ENCODE assay signal across 1 cellular context in genomic region chr7:37052673-37053072, GRCh38.
A peak's percentile ranks its signal among the peaks of the same experiment; 100 is the strongest.
TF ChIP-seq lines count a peak whose summit lies in the region.

No MANE protein-coding gene starts in this region.

TF ChIP-seq in HepG2, 621 proteins besides CTCF, POLR2A, EP300 and RAD21 (continued from another document and continues in another):
- TF ChIP-seq, protein P1, sequence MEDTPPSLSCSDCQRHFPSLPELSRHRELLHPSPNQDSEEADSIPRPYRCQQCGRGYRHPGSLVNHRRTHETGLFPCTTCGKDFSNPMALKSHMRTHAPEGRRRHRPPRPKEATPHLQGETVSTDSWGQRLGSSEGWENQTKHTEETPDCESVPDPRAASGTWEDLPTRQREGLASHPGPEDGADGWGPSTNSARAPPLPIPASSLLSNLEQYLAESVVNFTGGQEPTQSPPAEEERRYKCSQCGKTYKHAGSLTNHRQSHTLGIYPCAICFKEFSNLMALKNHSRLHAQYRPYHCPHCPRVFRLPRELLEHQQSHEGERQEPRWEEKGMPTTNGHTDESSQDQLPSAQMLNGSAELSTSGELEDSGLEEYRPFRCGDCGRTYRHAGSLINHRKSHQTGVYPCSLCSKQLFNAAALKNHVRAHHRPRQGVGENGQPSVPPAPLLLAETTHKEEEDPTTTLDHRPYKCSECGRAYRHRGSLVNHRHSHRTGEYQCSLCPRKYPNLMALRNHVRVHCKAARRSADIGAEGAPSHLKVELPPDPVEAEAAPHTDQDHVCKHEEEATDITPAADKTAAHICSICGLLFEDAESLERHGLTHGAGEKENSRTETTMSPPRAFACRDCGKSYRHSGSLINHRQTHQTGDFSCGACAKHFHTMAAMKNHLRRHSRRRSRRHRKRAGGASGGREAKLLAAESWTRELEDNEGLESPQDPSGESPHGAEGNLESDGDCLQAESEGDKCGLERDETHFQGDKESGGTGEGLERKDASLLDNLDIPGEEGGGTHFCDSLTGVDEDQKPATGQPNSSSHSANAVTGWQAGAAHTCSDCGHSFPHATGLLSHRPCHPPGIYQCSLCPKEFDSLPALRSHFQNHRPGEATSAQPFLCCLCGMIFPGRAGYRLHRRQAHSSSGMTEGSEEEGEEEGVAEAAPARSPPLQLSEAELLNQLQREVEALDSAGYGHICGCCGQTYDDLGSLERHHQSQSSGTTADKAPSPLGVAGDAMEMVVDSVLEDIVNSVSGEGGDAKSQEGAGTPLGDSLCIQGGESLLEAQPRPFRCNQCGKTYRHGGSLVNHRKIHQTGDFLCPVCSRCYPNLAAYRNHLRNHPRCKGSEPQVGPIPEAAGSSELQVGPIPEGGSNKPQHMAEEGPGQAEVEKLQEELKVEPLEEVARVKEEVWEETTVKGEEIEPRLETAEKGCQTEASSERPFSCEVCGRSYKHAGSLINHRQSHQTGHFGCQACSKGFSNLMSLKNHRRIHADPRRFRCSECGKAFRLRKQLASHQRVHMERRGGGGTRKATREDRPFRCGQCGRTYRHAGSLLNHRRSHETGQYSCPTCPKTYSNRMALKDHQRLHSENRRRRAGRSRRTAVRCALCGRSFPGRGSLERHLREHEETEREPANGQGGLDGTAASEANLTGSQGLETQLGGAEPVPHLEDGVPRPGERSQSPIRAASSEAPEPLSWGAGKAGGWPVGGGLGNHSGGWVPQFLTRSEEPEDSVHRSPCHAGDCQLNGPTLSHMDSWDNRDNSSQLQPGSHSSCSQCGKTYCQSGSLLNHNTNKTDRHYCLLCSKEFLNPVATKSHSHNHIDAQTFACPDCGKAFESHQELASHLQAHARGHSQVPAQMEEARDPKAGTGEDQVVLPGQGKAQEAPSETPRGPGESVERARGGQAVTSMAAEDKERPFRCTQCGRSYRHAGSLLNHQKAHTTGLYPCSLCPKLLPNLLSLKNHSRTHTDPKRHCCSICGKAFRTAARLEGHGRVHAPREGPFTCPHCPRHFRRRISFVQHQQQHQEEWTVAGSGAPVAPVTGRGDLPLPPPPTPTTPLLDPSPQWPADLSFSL (CRISPR knock-in tag; IDR thresholded peaks at IDR 0.05): 0 out of 2 replicates have a peak, but pooled peaks have one; percentile 29
- no peak for TF ChIP-seq EEA1 (CRISPR knock-in tag; IDR thresholded peaks at IDR 0.05; ENCODE audit: borderline replicate concordance)
- TF ChIP-seq, protein P2, sequence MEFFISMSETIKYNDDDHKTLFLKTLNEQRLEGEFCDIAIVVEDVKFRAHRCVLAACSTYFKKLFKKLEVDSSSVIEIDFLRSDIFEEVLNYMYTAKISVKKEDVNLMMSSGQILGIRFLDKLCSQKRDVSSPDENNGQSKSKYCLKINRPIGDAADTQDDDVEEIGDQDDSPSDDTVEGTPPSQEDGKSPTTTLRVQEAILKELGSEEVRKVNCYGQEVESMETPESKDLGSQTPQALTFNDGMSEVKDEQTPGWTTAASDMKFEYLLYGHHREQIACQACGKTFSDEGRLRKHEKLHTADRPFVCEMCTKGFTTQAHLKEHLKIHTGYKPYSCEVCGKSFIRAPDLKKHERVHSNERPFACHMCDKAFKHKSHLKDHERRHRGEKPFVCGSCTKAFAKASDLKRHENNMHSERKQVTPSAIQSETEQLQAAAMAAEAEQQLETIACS (CRISPR knock-in tag; IDR thresholded peaks at IDR 0.05): no peak
- no peak for TF ChIP-seq SP2 (CRISPR knock-in tag; IDR thresholded peaks at IDR 0.05)
- no peak for TF ChIP-seq ZNF547 (CRISPR knock-in tag; IDR thresholded peaks at IDR 0.05)
- 0 out of 2 replicates have a peak, but pooled peaks have one; percentile 70 for TF ChIP-seq ZNF724P (CRISPR knock-in tag; IDR thresholded peaks at IDR 0.05; ENCODE audit: borderline replicate concordance)
- TF ChIP-seq ZNF660 (CRISPR knock-in tag; IDR thresholded peaks at IDR 0.05; ENCODE audit: borderline replicate concordance, low read depth): no peak
- TF ChIP-seq ZNF326 (CRISPR knock-in tag; IDR thresholded peaks at IDR 0.05; ENCODE audit: borderline replicate concordance): no peak
- TF ChIP-seq EZH2 (conservative IDR thresholded peaks at IDR 0.05; ENCODE audit: low read depth, low read length): no peak
- peak; percentile 47; the same call in 1 of the 2 replicates for TF ChIP-seq ZNF138 (CRISPR knock-in tag; IDR thresholded peaks at IDR 0.05; ENCODE audit: low read depth)
- TF ChIP-seq SCMH1 (CRISPR knock-in tag; IDR thresholded peaks at IDR 0.05; ENCODE audit: borderline replicate concordance): no peak
- no peak for TF ChIP-seq PAF1 (CRISPR knock-in tag; IDR thresholded peaks at IDR 0.05)
- no peak for TF ChIP-seq SAFB2 (CRISPR knock-in tag; IDR thresholded peaks at IDR 0.05; ENCODE audit: borderline replicate concordance, low read depth)
- TF ChIP-seq ZFP91 (CRISPR knock-in tag; IDR thresholded peaks at IDR 0.05; ENCODE audit: borderline replicate concordance): no peak
- TF ChIP-seq ZNF24 (IDR thresholded peaks at IDR 0.05): no peak
- TF ChIP-seq NONO (IDR thresholded peaks at IDR 0.05): no peak
- TF ChIP-seq NONO (CRISPR knock-in tag; conservative IDR thresholded peaks at IDR 0.05): no peak
- TF ChIP-seq JARID2 (CRISPR knock-in tag; IDR thresholded peaks at IDR 0.05; ENCODE audit: insufficient replicate concordance): peak; percentile 63
- TF ChIP-seq ZNF75D (CRISPR knock-in tag; IDR thresholded peaks at IDR 0.05; ENCODE audit: borderline replicate concordance): no peak
- TF ChIP-seq ATF1 (CRISPR knock-in tag; IDR thresholded peaks at IDR 0.05): no peak
- TF ChIP-seq DNMT3B (CRISPR knock-in tag; conservative IDR thresholded peaks at IDR 0.05): peak; percentile 96
- TF ChIP-seq, protein P3, sequence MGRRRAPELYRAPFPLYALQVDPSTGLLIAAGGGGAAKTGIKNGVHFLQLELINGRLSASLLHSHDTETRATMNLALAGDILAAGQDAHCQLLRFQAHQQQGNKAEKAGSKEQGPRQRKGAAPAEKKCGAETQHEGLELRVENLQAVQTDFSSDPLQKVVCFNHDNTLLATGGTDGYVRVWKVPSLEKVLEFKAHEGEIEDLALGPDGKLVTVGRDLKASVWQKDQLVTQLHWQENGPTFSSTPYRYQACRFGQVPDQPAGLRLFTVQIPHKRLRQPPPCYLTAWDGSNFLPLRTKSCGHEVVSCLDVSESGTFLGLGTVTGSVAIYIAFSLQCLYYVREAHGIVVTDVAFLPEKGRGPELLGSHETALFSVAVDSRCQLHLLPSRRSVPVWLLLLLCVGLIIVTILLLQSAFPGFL (CRISPR knock-in tag; IDR thresholded peaks at IDR 0.05): no peak
- TF ChIP-seq, protein P4, sequence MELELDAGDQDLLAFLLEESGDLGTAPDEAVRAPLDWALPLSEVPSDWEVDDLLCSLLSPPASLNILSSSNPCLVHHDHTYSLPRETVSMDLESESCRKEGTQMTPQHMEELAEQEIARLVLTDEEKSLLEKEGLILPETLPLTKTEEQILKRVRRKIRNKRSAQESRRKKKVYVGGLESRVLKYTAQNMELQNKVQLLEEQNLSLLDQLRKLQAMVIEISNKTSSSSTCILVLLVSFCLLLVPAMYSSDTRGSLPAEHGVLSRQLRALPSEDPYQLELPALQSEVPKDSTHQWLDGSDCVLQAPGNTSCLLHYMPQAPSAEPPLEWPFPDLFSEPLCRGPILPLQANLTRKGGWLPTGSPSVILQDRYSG (CRISPR knock-in tag; IDR thresholded peaks at IDR 0.05): peak; percentile 79; the same call in 1 of the 2 replicates
- TF ChIP-seq ZNF607 (CRISPR knock-in tag; IDR thresholded peaks at IDR 0.05; ENCODE audit: borderline replicate concordance): peak; percentile 83
- peak; percentile 54; the same call in 1 of the 2 replicates for TF ChIP-seq JUNB (CRISPR knock-in tag; IDR thresholded peaks at IDR 0.05; ENCODE audit: borderline replicate concordance)
- TF ChIP-seq ZNF451 (CRISPR knock-in tag; IDR thresholded peaks at IDR 0.05): no peak
- TF ChIP-seq HCFC1 (IDR thresholded peaks at IDR 0.05; ENCODE audit: low read depth, low read length): no peak
- TF ChIP-seq ZFY (CRISPR knock-in tag; IDR thresholded peaks at IDR 0.05): peak; percentile 49
- no peak for TF ChIP-seq ZNF432 (CRISPR knock-in tag; IDR thresholded peaks at IDR 0.05; ENCODE audit: borderline replicate concordance)
- TF ChIP-seq SMAD9 (CRISPR knock-in tag; IDR thresholded peaks at IDR 0.05): no peak
- TF ChIP-seq, protein P5, sequence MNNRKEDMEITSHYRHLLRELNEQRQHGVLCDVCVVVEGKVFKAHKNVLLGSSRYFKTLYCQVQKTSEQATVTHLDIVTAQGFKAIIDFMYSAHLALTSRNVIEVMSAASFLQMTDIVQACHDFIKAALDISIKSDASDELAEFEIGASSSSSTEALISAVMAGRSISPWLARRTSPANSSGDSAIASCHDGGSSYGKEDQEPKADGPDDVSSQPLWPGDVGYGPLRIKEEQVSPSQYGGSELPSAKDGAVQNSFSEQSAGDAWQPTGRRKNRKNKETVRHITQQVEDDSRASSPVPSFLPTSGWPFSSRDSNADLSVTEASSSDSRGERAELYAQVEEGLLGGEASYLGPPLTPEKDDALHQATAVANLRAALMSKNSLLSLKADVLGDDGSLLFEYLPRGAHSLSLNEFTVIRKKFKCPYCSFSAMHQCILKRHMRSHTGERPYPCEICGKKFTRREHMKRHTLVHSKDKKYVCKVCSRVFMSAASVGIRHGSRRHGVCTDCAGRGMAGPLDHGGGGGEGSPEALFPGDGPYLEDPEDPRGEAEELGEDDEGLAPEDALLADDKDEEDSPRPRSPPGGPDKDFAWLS (CRISPR knock-in tag; IDR thresholded peaks at IDR 0.05; ENCODE audit: borderline replicate concordance): no peak
- TF ChIP-seq NFE2L1 (CRISPR knock-in tag; IDR thresholded peaks at IDR 0.05; ENCODE audit: borderline replicate concordance): no peak
- TF ChIP-seq ZNF850 (CRISPR knock-in tag; conservative IDR thresholded peaks at IDR 0.05): no peak
- peak; percentile 85; the same call in 1 of the 2 replicates for TF ChIP-seq ZNF558 (CRISPR knock-in tag; IDR thresholded peaks at IDR 0.05; ENCODE audit: borderline replicate concordance)
- TF ChIP-seq, protein P6, sequence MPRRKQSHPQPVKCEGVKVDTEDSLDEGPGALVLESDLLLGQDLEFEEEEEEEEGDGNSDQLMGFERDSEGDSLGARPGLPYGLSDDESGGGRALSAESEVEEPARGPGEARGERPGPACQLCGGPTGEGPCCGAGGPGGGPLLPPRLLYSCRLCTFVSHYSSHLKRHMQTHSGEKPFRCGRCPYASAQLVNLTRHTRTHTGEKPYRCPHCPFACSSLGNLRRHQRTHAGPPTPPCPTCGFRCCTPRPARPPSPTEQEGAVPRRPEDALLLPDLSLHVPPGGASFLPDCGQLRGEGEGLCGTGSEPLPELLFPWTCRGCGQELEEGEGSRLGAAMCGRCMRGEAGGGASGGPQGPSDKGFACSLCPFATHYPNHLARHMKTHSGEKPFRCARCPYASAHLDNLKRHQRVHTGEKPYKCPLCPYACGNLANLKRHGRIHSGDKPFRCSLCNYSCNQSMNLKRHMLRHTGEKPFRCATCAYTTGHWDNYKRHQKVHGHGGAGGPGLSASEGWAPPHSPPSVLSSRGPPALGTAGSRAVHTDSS (CRISPR knock-in tag; conservative IDR thresholded peaks at IDR 0.05): no peak
- no peak for TF ChIP-seq GTF3A (CRISPR knock-in tag; conservative IDR thresholded peaks at IDR 0.05)
- no peak for TF ChIP-seq HNF4G (IDR thresholded peaks at IDR 0.05; ENCODE audit: borderline replicate concordance, low read depth, low read length)
- TF ChIP-seq HNF4G (CRISPR knock-in tag; IDR thresholded peaks at IDR 0.05; ENCODE audit: borderline replicate concordance, low read depth): 0 out of 2 replicates have a peak, but pooled peaks have one; percentile 31
- TF ChIP-seq GRHL1 (CRISPR knock-in tag; conservative IDR thresholded peaks at IDR 0.05): no peak
- TF ChIP-seq NCOA5 (CRISPR knock-in tag; IDR thresholded peaks at IDR 0.05): no peak
- no peak for TF ChIP-seq SP4 (CRISPR knock-in tag; IDR thresholded peaks at IDR 0.05)
- no peak for TF ChIP-seq RARG (CRISPR knock-in tag; IDR thresholded peaks at IDR 0.05; ENCODE audit: low read depth)
- TF ChIP-seq IKZF4 (CRISPR knock-in tag; IDR thresholded peaks at IDR 0.05; ENCODE audit: borderline replicate concordance, low read depth, not compliant biosample characterization): peak; percentile 36
- TF ChIP-seq, protein P7, sequence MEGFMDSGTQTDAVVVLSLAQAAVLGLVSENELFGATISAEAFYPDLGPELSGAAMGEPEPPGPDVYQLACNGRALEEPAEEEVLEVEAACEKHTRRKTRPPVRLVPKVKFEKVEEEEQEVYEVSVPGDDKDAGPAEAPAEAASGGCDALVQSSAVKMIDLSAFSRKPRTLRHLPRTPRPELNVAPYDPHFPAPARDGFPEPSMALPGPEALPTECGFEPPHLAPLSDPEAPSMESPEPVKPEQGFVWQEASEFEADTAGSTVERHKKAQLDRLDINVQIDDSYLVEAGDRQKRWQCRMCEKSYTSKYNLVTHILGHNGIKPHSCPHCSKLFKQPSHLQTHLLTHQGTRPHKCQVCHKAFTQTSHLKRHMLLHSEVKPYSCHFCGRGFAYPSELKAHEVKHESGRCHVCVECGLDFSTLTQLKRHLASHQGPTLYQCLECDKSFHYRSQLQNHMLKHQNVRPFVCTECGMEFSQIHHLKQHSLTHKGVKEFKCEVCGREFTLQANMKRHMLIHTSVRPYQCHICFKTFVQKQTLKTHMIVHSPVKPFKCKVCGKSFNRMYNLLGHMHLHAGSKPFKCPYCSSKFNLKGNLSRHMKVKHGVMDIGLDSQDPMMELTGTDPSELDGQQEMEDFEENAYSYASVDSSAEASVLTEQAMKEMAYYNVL (CRISPR knock-in tag; IDR thresholded peaks at IDR 0.05; ENCODE audit: borderline replicate concordance): no peak
- TF ChIP-seq CBX2 (IDR thresholded peaks at IDR 0.05; ENCODE audit: low read depth, low read length): no peak
- TF ChIP-seq CBX2 (CRISPR knock-in tag; IDR thresholded peaks at IDR 0.05; ENCODE audit: low read depth): no peak
- peak; percentile 92 for TF ChIP-seq NKX3-1 (CRISPR knock-in tag; IDR thresholded peaks at IDR 0.05)
- TF ChIP-seq FOXO1 (CRISPR knock-in tag; IDR thresholded peaks at IDR 0.05): 0 out of 2 replicates have a peak, but pooled peaks have one; percentile 50
- 0 out of 2 replicates have a peak, but pooled peaks have one; percentile 43 for TF ChIP-seq ZBTB42 (CRISPR knock-in tag; IDR thresholded peaks at IDR 0.05)
